8 cellular contexts compared by ENCODE assay signal in the genomic region with DNA sequence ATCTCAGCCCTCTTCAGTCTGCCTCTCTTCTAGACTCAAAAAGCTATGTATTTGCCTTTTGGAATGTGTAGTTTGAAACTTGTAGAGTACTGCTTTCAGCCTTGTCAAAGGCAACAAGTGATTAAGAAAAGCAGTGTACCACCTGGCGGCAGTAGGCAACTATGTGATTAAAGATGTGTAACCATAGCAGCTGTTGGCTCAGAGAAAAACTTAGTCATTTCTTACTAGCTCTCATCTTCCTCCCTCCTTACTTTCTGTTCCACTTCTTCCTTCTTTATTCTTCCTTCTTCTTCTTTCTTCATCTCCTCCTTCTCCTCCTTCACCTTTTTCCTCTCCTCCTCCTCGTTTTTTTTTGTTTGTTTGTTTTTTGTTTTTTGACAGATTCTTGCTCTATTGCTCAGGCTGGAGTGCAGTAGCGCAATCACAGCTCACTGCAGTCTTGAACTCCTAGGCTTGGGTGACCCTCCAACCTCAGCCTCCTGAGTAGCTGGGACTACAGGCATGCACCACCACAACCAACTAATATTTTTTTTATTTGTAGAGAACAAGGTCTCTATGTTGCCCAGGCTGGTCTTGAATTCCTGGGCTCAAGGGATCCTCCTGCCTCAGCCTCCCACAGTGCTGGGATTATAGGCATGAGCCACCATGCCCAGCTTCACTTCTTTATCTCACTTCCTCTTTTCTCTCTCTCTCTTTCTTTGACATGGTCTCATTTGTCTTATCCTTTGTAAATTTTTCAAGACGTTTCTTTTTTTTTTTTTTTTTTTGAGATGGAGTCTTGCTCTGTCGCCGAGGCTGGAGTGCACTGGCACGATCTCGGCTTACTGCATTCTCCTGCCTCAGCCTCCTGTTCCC. TPM values are rescaled to one million over a fixed set of nuclear protein-coding genes. Genes with fewer than 3 reads are reported as not detected.
DNase-seq lines count a peak whose midpoint lies in the region; ATAC-seq and TF ChIP-seq lines count a peak whose summit lies in the region.

No MANE protein-coding gene starts in this region.

- peak; percentile 27 for TF ChIP-seq CTCF in endodermal cell (conservative IDR thresholded peaks at IDR 0.05)

- H3K4me1 ChIP-seq in endodermal cell (ENCODE audit: control insufficient read depth, insufficient read depth, low read length): no peaks in the 10 kb centered on the region

- 91 to 100% methylated on average over 2 to 7 of the region's 8 CpGs for WGBS in endodermal cell (ENCODE audit: insufficient coverage in 1 of 2, insufficient read length in 1 of 2), 2 experiments

- H3K27me3 ChIP-seq in endodermal cell (ENCODE audit: control insufficient read depth, insufficient read depth, low read length, poor library complexity, severe bottlenecking): no peaks in the 10 kb centered on the region

- no peaks in the 10 kb centered on the region for H3K27me3 Mint-ChIP-seq in endodermal cell (ENCODE audit: insufficient read depth)

- no peak overlapping the region for H3K4me3 ChIP-seq in endodermal cell (ENCODE audit: low read length)

- DNase-seq in AG20443 (ENCODE audit: low spot score) (peak; percentile 34), OCI-M1 (lab: John Stamatoyannopoulos, UW) (peak; percentile 24), endodermal cell (no peak), sciatic nerve (ENCODE audit: low spot score) (no peak), DMS153 treated with DMSO at 0.1 percent for 48 hours (lab: John Stamatoyannopoulos, UW; ENCODE audit: unreplicated experiment) (no peak)
- peak; percentile 10 for DNase-seq in stimulated activated naive CD8-positive, alpha-beta T cell treated with anti-CD3 and anti-CD28 coated beads, Interleukin-15, Interleukin-2, amounts not matched to agents 100 U/mL and 50 U/mL, for 24 hours

- H3K27ac ChIP-seq in endodermal cell (ENCODE audit: low read depth, low read length): no peak overlapping the region

- no peak overlapping the region for H3K27ac Mint-ChIP-seq in endodermal cell

- H3K9me3 Mint-ChIP-seq in endodermal cell: peaks cover 31% of the 10 kb centered on the region

- H3K36me3 ChIP-seq in endodermal cell (ENCODE audit: control insufficient read depth, insufficient read depth, low read length): peaks cover 44% of the 10 kb centered on the region

- H3K4me3 Mint-ChIP-seq in endodermal cell: no peak overlapping the region

- H3K4me1 Mint-ChIP-seq in endodermal cell: no peaks in the 10 kb centered on the region

- ATAC-seq in GM18868 (IDR thresholded peaks at IDR 0.05; ENCODE audit: unreplicated experiment) (peak; percentile 99), HG02970 (IDR thresholded peaks at IDR 0.05; ENCODE audit: low FRiP score, unreplicated experiment) (peak; percentile 93), sciatic nerve (no peak)
- ATAC-seq in stimulated activated naive CD8-positive, alpha-beta T cell treated with anti-CD3 and anti-CD28 coated beads, Interleukin-15, Interleukin-2, amounts not matched to agents 100 U/mL and 50 U/mL, for 24 hours: peak; percentile 90

- no peak overlapping the region for H3K9ac ChIP-seq in endodermal cell (ENCODE audit: extremely low read depth, low read length, poor library complexity, severe bottlenecking)

- intact Hi-C loops in sciatic nerve (cut with DNase I): no loop called here

- peaks cover 40% of the 10 kb centered on the region for H3K9me3 ChIP-seq in endodermal cell (ENCODE audit: control insufficient read depth, low read length)

- H3K36me3 Mint-ChIP-seq in endodermal cell (ENCODE audit: low read depth): peaks cover 68% of the 10 kb centered on the region

RNA-seq across cellular contexts. Expression of a gene that starts 32.6 kb away (rescaled TPM):
- total RNA-seq in endodermal cell (10 to 100 TPM; 17.1 to 18.5 TPM), sciatic nerve (14.2 TPM)
- polyA plus RNA-seq in endodermal cell (2013, experiment 1 of 2): 10.2 TPM
- 9.6 TPM for polyA plus RNA-seq in endodermal cell (2013, experiment 2 of 2)

RNA-seq across cellular contexts. Expression of a gene that starts 32.8 kb away (rescaled TPM):
- total RNA-seq in endodermal cell (10 to 100 TPM; 23.8 to 25.2 TPM), sciatic nerve (37.5 TPM)
- 19.9 TPM for polyA plus RNA-seq in endodermal cell (2013, experiment 1 of 2)
- 18.5 TPM for polyA plus RNA-seq in endodermal cell (2013, experiment 2 of 2)

Comparison
In these comparisons a context has a peak if more than half of its experiments do, and no peak if none do; other contexts are left out.
1. DNase-seq: peak in AG20443 (single experiment), OCI-M1 (single experiment) and stimulated activated naive CD8-positive, alpha-beta T cell treated with anti-CD3 and anti-CD28 coated beads, Interleukin-15, Interleukin-2, amounts not matched to agents 100 U/mL and 50 U/mL, for 24 hours (single experiment); none in endodermal cell (single experiment), sciatic nerve (single experiment) and DMS153 treated with DMSO at 0.1 percent for 48 hours (single experiment).